In the genomic region with DNA sequence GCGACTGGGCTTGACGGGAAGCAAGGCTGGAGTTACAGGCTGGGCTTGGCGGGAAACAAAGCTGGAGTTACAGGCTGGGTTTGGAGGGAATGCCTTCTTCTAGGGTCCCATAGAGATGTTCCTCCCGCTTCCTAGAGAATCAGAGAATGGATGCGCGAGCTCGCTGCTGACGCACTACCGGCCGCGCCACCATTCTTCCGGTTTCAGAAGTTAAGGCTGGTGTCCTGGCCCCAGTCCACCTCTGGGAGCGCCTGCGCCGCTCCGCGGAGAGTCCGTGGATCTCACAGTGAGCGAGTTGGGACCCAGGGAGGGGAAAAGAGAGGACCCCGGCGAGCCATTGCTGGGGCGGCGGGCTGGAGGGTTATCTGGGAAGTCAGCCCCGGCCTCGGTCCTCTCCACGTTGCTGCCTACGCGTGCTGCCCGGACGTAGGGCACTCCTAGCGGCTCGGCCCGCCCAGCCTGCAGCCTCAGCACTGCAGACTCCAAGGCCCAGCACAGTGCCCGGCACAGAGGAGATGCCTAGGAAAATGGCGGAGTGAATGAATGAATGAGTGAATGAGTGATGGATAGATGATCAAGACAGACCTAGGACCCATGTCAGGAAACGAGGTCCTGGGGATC, we compare ENCODE assay signal across 9 cellular contexts.
DNase-seq lines count a peak whose midpoint lies in the region; ATAC-seq lines count a peak whose summit lies in the region.
"Had no signal": no experiment of that assay in that cellular context is flagged by ENCODE, and none has a peak within 500 bp of the region (broad histone marks: within the 10 kb centered on the region; RNA-seq: fewer than 3 reads in every experiment).

TSS of gene ZNF502 (plus strand) at position 206 of the 621 bp plus-strand sequence. CDS start 7,602 bp downstream, outside the sequence.

- H3K4me1 ChIP-seq in endocrine pancreas (ENCODE audit: control insufficient read depth, insufficient read depth, low read length) = no peaks in the 10 kb centered on the region

- peak within 1 kb of the TSS; percentile 87 for H3K9ac ChIP-seq in endocrine pancreas (ENCODE audit: control insufficient read depth, insufficient read depth, low read length)

- H3K27me3 ChIP-seq in endocrine pancreas (ENCODE audit: control insufficient read depth, insufficient read depth, low read length) = peaks cover 2% of the 10 kb centered on the region

- H3K27me3 Mint-ChIP-seq in memory B cell = peaks cover 4% of the 10 kb centered on the region

- no peaks in the 10 kb centered on the region for H3K9me3 ChIP-seq in endocrine pancreas (ENCODE audit: control insufficient read depth, low read length)

- no peaks in the 10 kb centered on the region for H3K36me3 ChIP-seq in endocrine pancreas (ENCODE audit: control insufficient read depth, insufficient read depth, low read length)

- H3K36me3 Mint-ChIP-seq in memory B cell = peaks cover 22% of the 10 kb centered on the region

- peak; percentile 92 for DNase-seq in GM03348 (ENCODE audit: low spot score)
- peak; percentile 82 for DNase-seq in NCI-H226
- DNase-seq in activated CD8-positive, alpha-beta memory T cell treated with anti-CD3 and anti-CD28 coated beads, Interleukin-2, amount 50 U/mL, for 48 hours = peak; percentile 81
- DNase-seq in memory B cell (ENCODE audit: low spot score in 2 of 2) = peak; percentile 32 to 33
- peak; percentile 32 for DNase-seq in stimulated activated CD8-positive, alpha-beta memory T cell treated with anti-CD3 and anti-CD28 coated beads, Interleukin-12 subunit alpha, Interleukin-12 subunit beta, amount 100 ng/mL, for 1 hour (ENCODE audit: low read depth)

- H3K4me1 Mint-ChIP-seq in memory B cell = peaks cover 3% of the 10 kb centered on the region

- peak within 1 kb of the TSS; percentile 18 for H3K27ac Mint-ChIP-seq in memory B cell

- ATAC-seq in memory B cell (ENCODE audit: low read depth) (peak; percentile 90), GM18520 (IDR thresholded peaks at IDR 0.05; ENCODE audit: unreplicated experiment) (no peak), GM18517 (IDR thresholded peaks at IDR 0.05; ENCODE audit: unreplicated experiment) (no peak)

- peak within 1 kb of the TSS; percentile 83 for H3K4me3 ChIP-seq in endocrine pancreas (ENCODE audit: control insufficient read depth, insufficient read depth, low read length)
- H3K4me3 ChIP-seq: SK-N-MC had no signal

- peak within 1 kb of the TSS; percentile 87 for H3K4me3 Mint-ChIP-seq in memory B cell

- H3K9me3 Mint-ChIP-seq in memory B cell = peaks cover 9% of the 10 kb centered on the region

Comparison
In these comparisons a context has a peak if more than half of its experiments do, and no peak if none do; other contexts are left out.
1. DNase-seq: peak in every context shown above with its lines; median percentile 92 in GM03348; 82 in NCI-H226; 81 in activated CD8-positive, alpha-beta memory T cell treated with anti-CD3 and anti-CD28 coated beads, Interleukin-2, amount 50 U/mL, for 48 hours; 32 in memory B cell; 32 in stimulated activated CD8-positive, alpha-beta memory T cell treated with anti-CD3 and anti-CD28 coated beads, Interleukin-12 subunit alpha, Interleukin-12 subunit beta, amount 100 ng/mL, for 1 hour.